ENCODE assay signal across 20 cellular contexts in the genomic region with DNA sequence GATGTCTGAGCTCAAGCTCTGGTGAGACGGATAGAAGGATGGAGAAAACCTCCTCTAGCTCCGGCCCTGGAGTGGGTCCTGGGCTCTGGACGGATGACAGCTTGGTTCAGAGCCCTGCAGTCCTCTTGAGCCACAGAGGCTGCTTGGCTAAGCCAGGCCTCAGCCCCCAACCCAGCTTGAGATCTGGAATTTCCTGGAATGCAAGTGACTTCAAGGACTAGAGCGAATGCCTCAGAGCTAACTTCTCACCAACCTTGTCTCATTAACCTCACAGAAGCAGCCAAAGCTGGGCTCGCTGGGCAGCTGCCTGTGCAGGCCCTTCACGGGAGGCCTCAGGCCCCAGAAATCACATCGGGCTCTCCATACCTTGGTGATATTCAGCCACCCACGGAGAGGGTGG.
DNase-seq lines count a peak whose midpoint lies in the region; ATAC-seq and TF ChIP-seq lines count a peak whose summit lies in the region.
"Had no signal": no experiment of that assay in that cellular context is flagged by ENCODE, and none has a peak within 500 bp of the region (broad histone marks: within the 10 kb centered on the region; RNA-seq: fewer than 3 reads in every experiment).

No MANE protein-coding gene starts in this region.

- intact Hi-C loops in ovary (cut with DNase I), result loop anchor here in 1 of 4 donors (1.0 kb wide), 1 partner anchor 19 kb away; no protein-coding TSS in a partner anchor

- no peak overlapping the region for H3K4me3 ChIP-seq in ovary
- H3K4me3 ChIP-seq: GM23248, Peyer's patch had no signal

- H3K4me1 ChIP-seq in ovary (ENCODE audit: insufficient read depth), result peaks cover 31% of the 10 kb centered on the region

- no peak for TF ChIP-seq CTCF in ovary (IDR thresholded peaks at IDR 0.05)

- no peaks in the 10 kb centered on the region for H3K36me3 ChIP-seq in ovary
- H3K36me3 ChIP-seq: BE2C, Peyer's patch had no signal

- no peak for ATAC-seq in HG02852 (IDR thresholded peaks at IDR 0.05; ENCODE audit: unreplicated experiment)

- no peak for TF ChIP-seq POLR2A in ovary (IDR thresholded peaks at IDR 0.05)

- 42 to 65% (median 64%) methylated on average over 6 to 8 of the region's 8 CpGs for WGBS in ovary, 3 donors

- no peak for TF ChIP-seq EP300 in ovary (IDR thresholded peaks at IDR 0.05)

- peak overlapping the region; percentile 39 to 75 for H3K27ac ChIP-seq in ovary
- H3K27ac ChIP-seq: GM23248, Peyer's patch had no signal

- no peaks in the 10 kb centered on the region for H3K27me3 ChIP-seq in ovary
- H3K27me3 ChIP-seq: BE2C, Peyer's patch had no signal

- peak; percentile 76 for DNase-seq in ELF-1 (ENCODE audit: low read depth, low spot score)
- DNase-seq in astrocyte of the hippocampus (ENCODE audit: low read depth, low spot score), result peak; percentile 11
- peak; percentile 70 for DNase-seq in islet precursor cell
- DNase-seq in ovary, result no peak
- DNase-seq in SHP77 treated with DMSO at 0.1 percent for 48 hours (lab: John Stamatoyannopoulos, UW), result no peak
- no peak for DNase-seq in Kasumi-1 (lab: John Stamatoyannopoulos, UW)
- DNase-seq in HCEC 1CT, result no peak
- DNase-seq: 8988T; BE2C; Caco-2; CD4-positive, alpha-beta T cell; GDM1; GM23248; KG1; NCI-H1417 treated with DMSO at 0.1 percent for 48 hours; NCI-H187 treated with DMSO at 0.1 percent for 48 hours; NCI-H226; NCI-H524 treated with DMSO at 0.1 percent for 48 hours; Peyer's patch had no signal

- H3K9me3 ChIP-seq in ovary, result no peaks in the 10 kb centered on the region
- H3K9me3 ChIP-seq: BE2C, Caco-2, Peyer's patch had no signal

Comparison
In these comparisons a context has a peak if more than half of its experiments do, and no peak if none do; other contexts are left out.
1. DNase-seq: peak in ELF-1 (single experiment), astrocyte of the hippocampus (single experiment) and islet precursor cell (single experiment); none in ovary (0 of 5), SHP77 treated with DMSO at 0.1 percent for 48 hours (single experiment), Kasumi-1 (0 of 2) and HCEC 1CT (single experiment).